Comparison of ENCODE assay signal across 28 cellular contexts in the genomic region with DNA sequence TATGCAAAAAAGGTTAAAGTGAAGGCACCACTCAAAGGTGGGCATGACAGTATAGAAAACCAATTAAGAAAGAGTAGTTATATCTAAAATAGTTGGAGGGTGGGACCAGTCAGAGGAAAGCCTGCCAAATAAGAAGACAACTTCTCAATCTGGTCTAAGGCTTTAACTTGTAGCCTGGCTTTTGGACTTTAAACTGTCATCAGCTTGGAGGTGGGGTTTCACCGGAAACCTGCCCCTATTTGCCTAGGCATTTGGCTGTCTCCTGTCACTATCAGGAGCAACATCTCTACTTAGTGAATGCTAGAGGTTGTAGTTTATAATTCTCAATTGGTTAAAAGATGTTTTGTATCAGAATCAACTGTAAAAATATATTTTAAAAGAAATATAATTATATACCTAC.
"Had no signal": no experiment of that assay in that cellular context is flagged by ENCODE, and none has a peak within 500 bp of the region (broad histone marks: within the 10 kb centered on the region; RNA-seq: fewer than 3 reads in every experiment).

No MANE protein-coding gene starts in this region.

- H3K4me1 ChIP-seq: colonic mucosa, esophagus squamous epithelium, foreskin keratinocyte, gastrocnemius medialis, gastroesophageal sphincter, heart left ventricle, heart right ventricle had no signal

- H3K9me3 ChIP-seq: colonic mucosa, gastrocnemius medialis had no signal

- H3K27ac ChIP-seq: colonic mucosa, coronary artery, dorsolateral prefrontal cortex, epithelial cell of prostate, esophagus muscularis mucosa, esophagus squamous epithelium, foreskin keratinocyte, gastrocnemius medialis, gastroesophageal sphincter, heart left ventricle, heart right ventricle had no signal

- FAIRE-seq: colon, endometrium, endothelial cell of umbilical vein, frontal cortex had no signal

- H3K4me3 ChIP-seq: colonic mucosa, coronary artery, dorsolateral prefrontal cortex, esophagus muscularis mucosa, esophagus squamous epithelium, gastrocnemius medialis, gastroesophageal sphincter, heart left ventricle, heart right ventricle had no signal

- ATAC-seq: effector memory CD8-positive, alpha-beta T cell; esophagus mucosa; foreskin keratinocyte; gastrocnemius medialis; gastroesophageal sphincter; heart left ventricle; heart right ventricle had no signal

- H3K27me3 ChIP-seq: colonic mucosa, dorsolateral prefrontal cortex, esophagus muscularis mucosa, esophagus squamous epithelium, foreskin keratinocyte, gastrocnemius medialis, gastroesophageal sphincter, heart left ventricle, heart right ventricle had no signal

- DNase-seq: colonic mucosa; cortex of kidney; dermis blood vessel endothelial cell; dorsolateral prefrontal cortex; effector CD4-positive, alpha-beta T cell; effector CD8-positive, alpha-beta T cell; effector memory CD4-positive, alpha-beta T cell; effector memory CD8-positive, alpha-beta T cell; endodermal cell; erythroblast; esophagus squamous epithelium; foreskin fibroblast; foreskin keratinocyte; foreskin melanocyte; gastrocnemius medialis; glutamatergic neuron; head of caudate nucleus; heart left ventricle; heart right ventricle had no signal

- H3K36me3 ChIP-seq: colonic mucosa, esophagus muscularis mucosa, esophagus squamous epithelium, gastrocnemius medialis, gastroesophageal sphincter, heart left ventricle, heart right ventricle had no signal
